In the genomic region with DNA sequence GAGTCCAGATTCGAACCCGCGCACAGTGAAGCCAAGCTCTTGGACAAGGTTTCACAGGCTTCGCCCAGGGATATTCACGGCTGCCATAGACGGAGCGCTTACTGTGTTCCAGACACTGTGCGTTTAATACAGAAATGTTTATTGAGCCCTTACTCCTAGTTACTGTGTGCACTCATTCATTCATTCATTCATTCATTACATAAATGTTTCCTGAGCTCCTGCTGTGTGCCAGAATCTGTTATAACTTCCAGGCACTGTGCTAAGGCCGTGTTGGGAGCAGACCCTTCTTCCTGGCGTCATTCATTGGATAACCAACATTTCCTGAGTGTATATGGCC, we compare ENCODE assay signal across 1 cellular context.
TF ChIP-seq lines count a peak whose summit lies in the region.

No MANE protein-coding gene starts in this region.

TF ChIP-seq in K562, 482 proteins besides CTCF, POLR2A, EP300 and RAD21 (continued from another document and continues in another):
- TF ChIP-seq, protein P1, sequence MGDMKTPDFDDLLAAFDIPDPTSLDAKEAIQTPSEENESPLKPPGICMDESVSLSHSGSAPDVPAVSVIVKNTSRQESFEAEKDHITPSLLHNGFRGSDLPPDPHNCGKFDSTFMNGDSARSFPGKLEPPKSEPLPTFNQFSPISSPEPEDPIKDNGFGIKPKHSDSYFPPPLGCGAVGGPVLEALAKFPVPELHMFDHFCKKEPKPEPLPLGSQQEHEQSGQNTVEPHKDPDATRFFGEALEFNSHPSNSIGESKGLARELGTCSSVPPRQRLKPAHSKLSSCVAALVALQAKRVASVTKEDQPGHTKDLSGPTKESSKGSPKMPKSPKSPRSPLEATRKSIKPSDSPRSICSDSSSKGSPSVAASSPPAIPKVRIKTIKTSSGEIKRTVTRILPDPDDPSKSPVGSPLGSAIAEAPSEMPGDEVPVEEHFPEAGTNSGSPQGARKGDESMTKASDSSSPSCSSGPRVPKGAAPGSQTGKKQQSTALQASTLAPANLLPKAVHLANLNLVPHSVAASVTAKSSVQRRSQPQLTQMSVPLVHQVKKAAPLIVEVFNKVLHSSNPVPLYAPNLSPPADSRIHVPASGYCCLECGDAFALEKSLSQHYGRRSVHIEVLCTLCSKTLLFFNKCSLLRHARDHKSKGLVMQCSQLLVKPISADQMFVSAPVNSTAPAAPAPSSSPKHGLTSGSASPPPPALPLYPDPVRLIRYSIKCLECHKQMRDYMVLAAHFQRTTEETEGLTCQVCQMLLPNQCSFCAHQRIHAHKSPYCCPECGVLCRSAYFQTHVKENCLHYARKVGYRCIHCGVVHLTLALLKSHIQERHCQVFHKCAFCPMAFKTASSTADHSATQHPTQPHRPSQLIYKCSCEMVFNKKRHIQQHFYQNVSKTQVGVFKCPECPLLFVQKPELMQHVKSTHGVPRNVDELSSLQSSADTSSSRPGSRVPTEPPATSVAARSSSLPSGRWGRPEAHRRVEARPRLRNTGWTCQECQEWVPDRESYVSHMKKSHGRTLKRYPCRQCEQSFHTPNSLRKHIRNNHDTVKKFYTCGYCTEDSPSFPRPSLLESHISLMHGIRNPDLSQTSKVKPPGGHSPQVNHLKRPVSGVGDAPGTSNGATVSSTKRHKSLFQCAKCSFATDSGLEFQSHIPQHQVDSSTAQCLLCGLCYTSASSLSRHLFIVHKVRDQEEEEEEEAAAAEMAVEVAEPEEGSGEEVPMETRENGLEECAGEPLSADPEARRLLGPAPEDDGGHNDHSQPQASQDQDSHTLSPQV (IDR thresholded peaks at IDR 0.05) = 0 out of 2 replicates have a peak, but pooled peaks have one; percentile 10
- no peak for TF ChIP-seq ZNF778 (CRISPR knock-in tag; IDR thresholded peaks at IDR 0.05)
- TF ChIP-seq SMARCA4 (IDR thresholded peaks at IDR 0.05) = no peak; the same call in 1 of the 2 replicates
- no peak for TF ChIP-seq POLR2AphosphoS2 (IDR thresholded peaks at IDR 0.05; ENCODE audit: low read length)
- no peak for TF ChIP-seq RBFOX2 (IDR thresholded peaks at IDR 0.05; ENCODE audit: low read depth, low read length)
- TF ChIP-seq CUX1 (CRISPR knock-in tag; IDR thresholded peaks at IDR 0.05) = no peak
- TF ChIP-seq SMAD2 (IDR thresholded peaks at IDR 0.05; ENCODE audit: low read depth, low read length) = no peak
- TF ChIP-seq MBD2 (IDR thresholded peaks at IDR 0.05; ENCODE audit: borderline replicate concordance, low read depth) = no peak
- TF ChIP-seq, protein P2, sequence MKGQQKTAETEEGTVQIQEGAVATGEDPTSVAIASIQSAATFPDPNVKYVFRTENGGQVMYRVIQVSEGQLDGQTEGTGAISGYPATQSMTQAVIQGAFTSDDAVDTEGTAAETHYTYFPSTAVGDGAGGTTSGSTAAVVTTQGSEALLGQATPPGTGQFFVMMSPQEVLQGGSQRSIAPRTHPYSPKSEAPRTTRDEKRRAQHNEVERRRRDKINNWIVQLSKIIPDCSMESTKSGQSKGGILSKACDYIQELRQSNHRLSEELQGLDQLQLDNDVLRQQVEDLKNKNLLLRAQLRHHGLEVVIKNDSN (CRISPR knock-in tag; IDR thresholded peaks at IDR 0.05) = 0 out of 2 replicates have a peak, but pooled peaks have one; percentile 0
- TF ChIP-seq ZNF431 (CRISPR knock-in tag; IDR thresholded peaks at IDR 0.05) = no peak
- TF ChIP-seq SREBF1 (IDR thresholded peaks at IDR 0.05; ENCODE audit: borderline replicate concordance, low read depth, low read length) = no peak
- TF ChIP-seq ZNF146 (CRISPR knock-in tag; IDR thresholded peaks at IDR 0.05; ENCODE audit: unreplicated experiment) = no peak
- TF ChIP-seq PURB (CRISPR knock-in tag; IDR thresholded peaks at IDR 0.05; ENCODE audit: low read depth) = no peak
- TF ChIP-seq HNRNPUL1 (IDR thresholded peaks at IDR 0.05; ENCODE audit: low read length) = no peak
- peak; percentile 98 for TF ChIP-seq ZNF24 (IDR thresholded peaks at IDR 0.05)
- peak; percentile 60 for TF ChIP-seq CHD4 (IDR thresholded peaks at IDR 0.05; ENCODE audit: insufficient read depth, insufficient replicate concordance, low read depth, low read length, poor library complexity, severe bottlenecking)
- TF ChIP-seq ZNF785 (CRISPR knock-in tag; IDR thresholded peaks at IDR 0.05) = no peak
- TF ChIP-seq ADNP (tag; IDR thresholded peaks at IDR 0.05) = peak; percentile 21; the same call in 1 of the 2 replicates
- TF ChIP-seq USF2 (CRISPR knock-in tag; IDR thresholded peaks at IDR 0.05) = no peak
- no peak for TF ChIP-seq TEAD1 (CRISPR knock-in tag; IDR thresholded peaks at IDR 0.05)
- no peak for TF ChIP-seq ATF3 (IDR thresholded peaks at IDR 0.05)
- no peak for TF ChIP-seq ATF3 (CRISPR knock-in tag; conservative IDR thresholded peaks at IDR 0.05)
- TF ChIP-seq SMAD3 (CRISPR knock-in tag; conservative IDR thresholded peaks at IDR 0.05) = no peak
- TF ChIP-seq, protein P3, sequence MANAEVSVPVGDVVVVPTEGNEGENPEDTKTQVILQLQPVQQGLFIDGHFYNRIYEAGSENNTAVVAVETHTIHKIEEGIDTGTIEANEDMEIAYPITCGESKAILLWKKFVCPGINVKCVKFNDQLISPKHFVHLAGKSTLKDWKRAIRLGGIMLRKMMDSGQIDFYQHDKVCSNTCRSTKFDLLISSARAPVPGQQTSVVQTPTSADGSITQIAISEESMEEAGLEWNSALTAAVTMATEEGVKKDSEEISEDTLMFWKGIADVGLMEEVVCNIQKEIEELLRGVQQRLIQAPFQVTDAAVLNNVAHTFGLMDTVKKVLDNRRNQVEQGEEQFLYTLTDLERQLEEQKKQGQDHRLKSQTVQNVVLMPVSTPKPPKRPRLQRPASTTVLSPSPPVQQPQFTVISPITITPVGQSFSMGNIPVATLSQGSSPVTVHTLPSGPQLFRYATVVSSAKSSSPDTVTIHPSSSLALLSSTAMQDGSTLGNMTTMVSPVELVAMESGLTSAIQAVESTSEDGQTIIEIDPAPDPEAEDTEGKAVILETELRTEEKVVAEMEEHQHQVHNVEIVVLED (CRISPR knock-in tag; IDR thresholded peaks at IDR 0.05) = no peak
- no peak for TF ChIP-seq NCOR1 (IDR thresholded peaks at IDR 0.05)
- no peak for TF ChIP-seq CHCHD3 (CRISPR knock-in tag; IDR thresholded peaks at IDR 0.05)
- TF ChIP-seq RFX1 (IDR thresholded peaks at IDR 0.05) = no peak
- no peak for TF ChIP-seq ZNF639 (CRISPR knock-in tag; conservative IDR thresholded peaks at IDR 0.05 in 1 of 2, IDR thresholded peaks at IDR 0.05 in 1 of 2)
- no peak for TF ChIP-seq FOS (IDR thresholded peaks at IDR 0.05; ENCODE audit: extremely low read depth, insufficient read length)
- TF ChIP-seq TSC22D4 (tag; IDR thresholded peaks at IDR 0.05) = no peak
- no peak for TF ChIP-seq PCBP2 (IDR thresholded peaks at IDR 0.05; ENCODE audit: low read depth, low read length, poor library complexity, severe bottlenecking)
- no peak for TF ChIP-seq ARID3B (CRISPR knock-in tag; IDR thresholded peaks at IDR 0.05; ENCODE audit: borderline replicate concordance)
- no peak for TF ChIP-seq ATF2 (CRISPR knock-in tag; IDR thresholded peaks at IDR 0.05)
- TF ChIP-seq WHSC1 (IDR thresholded peaks at IDR 0.05; ENCODE audit: low read length) = no peak
- no peak for TF ChIP-seq NCOA4 (IDR thresholded peaks at IDR 0.05; ENCODE audit: partially characterized antibody)
- no peak for TF ChIP-seq TOE1 (IDR thresholded peaks at IDR 0.05; ENCODE audit: borderline replicate concordance)
- no peak for TF ChIP-seq TOE1 (CRISPR knock-in tag; IDR thresholded peaks at IDR 0.05; ENCODE audit: borderline replicate concordance, low read depth)
- no peak for TF ChIP-seq SMARCB1 (IDR thresholded peaks at IDR 0.05; ENCODE audit: insufficient read length, low read depth)
